ENCODE assay signal across 1 cellular context in genomic region chr13:75480691-75481175, GRCh38.
A peak's percentile ranks its signal among the peaks of the same experiment; 100 is the strongest.
TF ChIP-seq lines count a peak whose summit lies in the region.

No MANE protein-coding gene starts in this region.

TF ChIP-seq in HepG2, 621 proteins besides CTCF, POLR2A, EP300 and RAD21 (continued from another document):
- no peak for TF ChIP-seq ZNF770 (CRISPR knock-in tag; IDR thresholded peaks at IDR 0.05)
- TF ChIP-seq SETDB1 (CRISPR knock-in tag; IDR thresholded peaks at IDR 0.05; ENCODE audit: borderline replicate concordance), result no peak
- no peak for TF ChIP-seq ZNF660 (CRISPR knock-in tag; IDR thresholded peaks at IDR 0.05; ENCODE audit: borderline replicate concordance, low read depth)
- no peak for TF ChIP-seq ZNF549 (CRISPR knock-in tag; IDR thresholded peaks at IDR 0.05)
- no peak for TF ChIP-seq CREM (IDR thresholded peaks at IDR 0.05)
- TF ChIP-seq CREM (CRISPR knock-in tag; IDR thresholded peaks at IDR 0.05), result no peak
- peak; percentile 96 for TF ChIP-seq ZNF263 (CRISPR knock-in tag; IDR thresholded peaks at IDR 0.05)
- no peak for TF ChIP-seq ZNF460 (CRISPR knock-in tag; IDR thresholded peaks at IDR 0.05; ENCODE audit: borderline replicate concordance)
- no peak for TF ChIP-seq HNF4A (CRISPR knock-in tag; IDR thresholded peaks at IDR 0.05)
- TF ChIP-seq PRDM10 (CRISPR knock-in tag; IDR thresholded peaks at IDR 0.05; ENCODE audit: low read depth), result 0 out of 2 replicates have a peak, but pooled peaks have one; percentile 29
- no peak for TF ChIP-seq ZNF180 (CRISPR knock-in tag; IDR thresholded peaks at IDR 0.05; ENCODE audit: borderline replicate concordance, low read depth)
- TF ChIP-seq MTERF4 (CRISPR knock-in tag; IDR thresholded peaks at IDR 0.05), result no peak
- TF ChIP-seq ETV5 (CRISPR knock-in tag; IDR thresholded peaks at IDR 0.05; ENCODE audit: borderline replicate concordance), result no peak
- TF ChIP-seq ZFP91 (CRISPR knock-in tag; IDR thresholded peaks at IDR 0.05; ENCODE audit: borderline replicate concordance), result peak; percentile 13; the same call in 1 of the 2 replicates
- TF ChIP-seq ZNF317 (CRISPR knock-in tag; IDR thresholded peaks at IDR 0.05), result peak; percentile 58; the same call in 1 of the 2 replicates
- no peak for TF ChIP-seq ZNF446 (CRISPR knock-in tag; IDR thresholded peaks at IDR 0.05)
- TF ChIP-seq NKX3-1 (CRISPR knock-in tag; IDR thresholded peaks at IDR 0.05), result 0 out of 2 replicates have a peak, but pooled peaks have one; percentile 2
- no peak for TF ChIP-seq MTF2 (CRISPR knock-in tag; IDR thresholded peaks at IDR 0.05; ENCODE audit: borderline replicate concordance)
- peak; percentile 7; the same call in 1 of the 2 replicates for TF ChIP-seq KDM5A (IDR thresholded peaks at IDR 0.05; ENCODE audit: borderline replicate concordance, low read length)
- TF ChIP-seq FUBP1 (CRISPR knock-in tag; IDR thresholded peaks at IDR 0.05; ENCODE audit: borderline replicate concordance), result no peak
